Comparison of ENCODE assay signal across 9 cellular contexts in the genomic region with DNA sequence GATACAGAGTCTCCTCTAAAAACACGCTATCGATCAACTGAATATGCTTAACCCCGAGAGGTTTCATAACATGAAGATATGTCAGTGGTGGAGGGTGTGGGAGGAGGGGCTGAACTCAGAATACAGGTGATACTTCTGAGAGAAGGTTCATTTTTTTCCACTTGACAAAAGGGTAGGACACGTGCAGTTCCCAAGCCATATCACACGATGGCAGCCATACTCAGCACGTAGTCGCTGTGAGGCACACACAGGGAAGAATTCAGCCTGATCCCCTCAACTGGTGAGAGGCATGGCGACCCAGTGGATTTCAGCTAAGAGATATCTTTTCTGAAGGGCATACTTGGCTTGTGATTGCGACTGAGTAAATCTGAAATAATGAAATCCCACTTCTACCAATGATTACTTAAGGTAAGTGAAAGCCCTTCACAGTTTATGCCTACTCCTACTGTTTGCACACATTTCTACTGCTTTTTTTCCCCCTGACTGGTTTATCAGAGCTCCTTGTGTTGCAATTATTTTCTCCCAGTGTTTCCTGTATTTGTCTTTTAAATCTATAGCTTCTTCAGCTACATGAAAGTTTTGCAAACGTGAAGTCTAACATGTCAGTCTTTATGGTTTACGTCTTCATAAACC.
DNase-seq lines count a peak whose midpoint lies in the region; ATAC-seq and TF ChIP-seq lines count a peak whose summit lies in the region.
"Had no signal": no experiment of that assay in that cellular context is flagged by ENCODE, and none has a peak within 500 bp of the region (broad histone marks: within the 10 kb centered on the region; RNA-seq: fewer than 3 reads in every experiment).

No MANE protein-coding gene starts in this region.

- no peak overlapping the region for H3K4me3 Mint-ChIP-seq in progenitor cell of endocrine pancreas (ENCODE audit: low read depth)

- H3K36me3 ChIP-seq in RWPE2 (ENCODE audit: low read depth): no peaks in the 10 kb centered on the region
- H3K36me3 ChIP-seq: thoracic aorta had no signal

- H3K4me1 Mint-ChIP-seq in progenitor cell of endocrine pancreas (ENCODE audit: low read depth): peaks cover 20% of the 10 kb centered on the region

- peak; percentile 65 for ATAC-seq in GM18498 (IDR thresholded peaks at IDR 0.05; ENCODE audit: unreplicated experiment)
- peak; percentile 78 for ATAC-seq in RWPE2 (ENCODE audit: low read depth)

- TF ChIP-seq CTCF in AG09309 (IDR thresholded peaks at IDR 0.05; ENCODE audit: control insufficient read depth, insufficient read depth, low read depth, low read length, missing control alignments): peak; percentile 54
- peak; percentile 47 for TF ChIP-seq CTCF in RWPE2 (IDR thresholded peaks at IDR 0.05; ENCODE audit: poor library complexity, severe bottlenecking)
- peak; percentile 34 for TF ChIP-seq CTCF in foreskin fibroblast (IDR thresholded peaks at IDR 0.05; ENCODE audit: low read depth, low read length)
- TF ChIP-seq CTCF in progenitor cell of endocrine pancreas (IDR thresholded peaks at IDR 0.05; ENCODE audit: unreplicated experiment): peak; percentile 60

- no peaks in the 10 kb centered on the region for H3K36me3 Mint-ChIP-seq in progenitor cell of endocrine pancreas (ENCODE audit: insufficient read depth)

- no peak overlapping the region for H3K4me3 ChIP-seq in AG09309 (ENCODE audit: control insufficient read depth, low read depth, low read length)
- H3K4me3 ChIP-seq in RWPE2 (ENCODE audit: severe bottlenecking): no peak overlapping the region
- no peak overlapping the region for H3K4me3 ChIP-seq in foreskin fibroblast (ENCODE audit: low read depth in 1 of 2, low read length in 2 of 2)
- H3K4me3 ChIP-seq: thoracic aorta had no signal

- H3K27ac ChIP-seq in RWPE2 (ENCODE audit: poor library complexity, severe bottlenecking): no peak overlapping the region
- H3K27ac ChIP-seq: thoracic aorta had no signal

- peak overlapping the region; percentile 19 for H3K27ac Mint-ChIP-seq in progenitor cell of endocrine pancreas

- H3K27me3 Mint-ChIP-seq in progenitor cell of endocrine pancreas: no peaks in the 10 kb centered on the region

- no peaks in the 10 kb centered on the region for H3K9me3 ChIP-seq in RWPE2 (ENCODE audit: severe bottlenecking)
- H3K9me3 ChIP-seq: thoracic aorta had no signal

- H3K27me3 ChIP-seq in RWPE2 (ENCODE audit: insufficient read depth, poor library complexity, severe bottlenecking): no peaks in the 10 kb centered on the region

- DNase-seq in AG09309 (ENCODE audit: low read depth) (no peak), KBM-7 (peak; percentile 51), RWPE2 (ENCODE audit: low spot score) (no peak), foreskin fibroblast (peak; percentile 37 to 81), progenitor cell of endocrine pancreas (ENCODE audit: low spot score, unreplicated experiment) (no peak), epidermal melanocyte (ENCODE audit: insufficient read length, low spot score) (no peak)
- no peak for DNase-seq in effector CD4-positive, alpha-beta T cell

- in situ Hi-C loops in KBM-7 (cut with MboI; ENCODE audit: low pct_unique_long_range_greater_than_20kb, low sequenced_read_pairs): loop anchor here (10.0 to 25.0 kb wide), 2 partner anchors 130 to 232 kb away; partner anchors contain the start of gene CORIN

- H3K4me1 ChIP-seq in RWPE2 (ENCODE audit: insufficient read depth, poor library complexity, severe bottlenecking): no peaks in the 10 kb centered on the region

- no peaks in the 10 kb centered on the region for H3K9me3 Mint-ChIP-seq in progenitor cell of endocrine pancreas (ENCODE audit: low read depth)

Comparison
In these comparisons a context has a peak if more than half of its experiments do, and no peak if none do; other contexts are left out.
1. DNase-seq: peak in KBM-7 (single experiment) and foreskin fibroblast (2 of 2); none in AG09309 (single experiment), RWPE2 (single experiment), progenitor cell of endocrine pancreas (single experiment), epidermal melanocyte (single experiment) and effector CD4-positive, alpha-beta T cell (single experiment).
2. Peak in every context shown above with its lines, with median percentiles within 50 percentile points of each other: CTCF ChIP-seq.